Comparison of ENCODE assay signal across 16 cellular contexts in genomic region chr5:178416919-178417318, GRCh38.
DNase-seq lines count a peak whose midpoint lies in the region; FAIRE-seq and TF ChIP-seq lines count a peak whose summit lies in the region.
"Had no signal": no experiment of that assay in that cellular context is flagged by ENCODE, and none has a peak within 500 bp of the region (broad histone marks: within the 10 kb centered on the region; RNA-seq: fewer than 3 reads in every experiment).

No MANE protein-coding gene starts in this region.

- peaks cover 10% of the 10 kb centered on the region for H3K27me3 Mint-ChIP-seq in nephron (ENCODE audit: low read depth)

- no peak for FAIRE-seq in frontal cortex (lab: Jason Lieb, UNC)
- FAIRE-seq: G401.6 had no signal

- no peaks in the 10 kb centered on the region for H3K36me3 Mint-ChIP-seq in nephron (ENCODE audit: low read depth)

- no peaks in the 10 kb centered on the region for H3K9me3 Mint-ChIP-seq in nephron

- peak overlapping the region; percentile 5 to 46 (median 12) for H3K27ac Mint-ChIP-seq in nephron
- H3K27ac Mint-ChIP-seq: B cell had no signal

- peak; percentile 5 for DNase-seq in AG09309 (ENCODE audit: low read depth)
- peak; percentile 0 for DNase-seq in LHCN-M2 (ENCODE audit: low read depth)
- DNase-seq in cardiac fibroblast (ENCODE audit: low read depth in 2 of 2), result peak; percentile 6 to 15
- no peak for DNase-seq in NCI-H1417 treated with DMSO at 0.1 percent for 48 hours (lab: John Stamatoyannopoulos, UW)
- DNase-seq in SHP77 (lab: John Stamatoyannopoulos, UW), result no peak
- DNase-seq in frontal cortex (ENCODE audit: low spot score in 2 of 2), result no peak
- no peak for DNase-seq in DMS53 treated with DMSO at 0.1 percent for 48 hours (lab: John Stamatoyannopoulos, UW; ENCODE audit: unreplicated experiment)
- DNase-seq: activated naive CD4-positive, alpha-beta T cell; mesenchymal stem cell; NCI-H510A; psoas muscle; SHP77 treated with DMSO at 0.1 percent for 48 hours; stimulated activated CD4-positive, alpha-beta T cell treated with anti-CD3 and anti-CD28 coated beads, Interleukin-2, amount 100 ng/mL, for 24 hours had no signal

- H3K4me3 ChIP-seq in AG09309 (ENCODE audit: control insufficient read depth, low read depth, low read length), result no peak overlapping the region
- no peak overlapping the region for H3K4me3 ChIP-seq in cardiac fibroblast (replicated peaks in 1 of 2; ENCODE audit: low read depth in 2 of 2, low read length in 2 of 2)
- H3K4me3 ChIP-seq: psoas muscle had no signal

- H3K4me3 Mint-ChIP-seq in nephron, result no peak overlapping the region
- H3K4me3 Mint-ChIP-seq: B cell had no signal

- peaks cover 36% of the 10 kb centered on the region for H3K4me1 Mint-ChIP-seq in nephron
- H3K4me1 Mint-ChIP-seq: B cell had no signal

- TF ChIP-seq CTCF in AG09309 (IDR thresholded peaks at IDR 0.05; ENCODE audit: control insufficient read depth, insufficient read depth, low read depth, low read length, missing control alignments) (no peak), cardiac fibroblast (IDR thresholded peaks at IDR 0.05; ENCODE audit: low read depth, low read length) (no peak), nephron (IDR thresholded peaks at IDR 0.05; ENCODE audit: unreplicated experiment in 3 of 3) (no peak)

Comparison
In these comparisons a context has a peak if more than half of its experiments do, and no peak if none do; other contexts are left out.
1. DNase-seq: peak in AG09309 (single experiment), LHCN-M2 (single experiment) and cardiac fibroblast (2 of 2); none in NCI-H1417 treated with DMSO at 0.1 percent for 48 hours (single experiment), SHP77 (0 of 2), frontal cortex (0 of 2) and DMS53 treated with DMSO at 0.1 percent for 48 hours (single experiment).